Comparison of ENCODE assay signal across 1 cellular context in genomic region chr18:3247243-3248061, GRCh38.
TF ChIP-seq lines count a peak whose summit lies in the region.

MYL12A (plus strand) TSS chr18:3247801; CDS start chr18:3253248, 5,447 bp downstream.

TF ChIP-seq in GM12878, 131 proteins besides CTCF, POLR2A, EP300 and RAD21 (continued from another document and continues in another):
- TF ChIP-seq, protein P1, sequence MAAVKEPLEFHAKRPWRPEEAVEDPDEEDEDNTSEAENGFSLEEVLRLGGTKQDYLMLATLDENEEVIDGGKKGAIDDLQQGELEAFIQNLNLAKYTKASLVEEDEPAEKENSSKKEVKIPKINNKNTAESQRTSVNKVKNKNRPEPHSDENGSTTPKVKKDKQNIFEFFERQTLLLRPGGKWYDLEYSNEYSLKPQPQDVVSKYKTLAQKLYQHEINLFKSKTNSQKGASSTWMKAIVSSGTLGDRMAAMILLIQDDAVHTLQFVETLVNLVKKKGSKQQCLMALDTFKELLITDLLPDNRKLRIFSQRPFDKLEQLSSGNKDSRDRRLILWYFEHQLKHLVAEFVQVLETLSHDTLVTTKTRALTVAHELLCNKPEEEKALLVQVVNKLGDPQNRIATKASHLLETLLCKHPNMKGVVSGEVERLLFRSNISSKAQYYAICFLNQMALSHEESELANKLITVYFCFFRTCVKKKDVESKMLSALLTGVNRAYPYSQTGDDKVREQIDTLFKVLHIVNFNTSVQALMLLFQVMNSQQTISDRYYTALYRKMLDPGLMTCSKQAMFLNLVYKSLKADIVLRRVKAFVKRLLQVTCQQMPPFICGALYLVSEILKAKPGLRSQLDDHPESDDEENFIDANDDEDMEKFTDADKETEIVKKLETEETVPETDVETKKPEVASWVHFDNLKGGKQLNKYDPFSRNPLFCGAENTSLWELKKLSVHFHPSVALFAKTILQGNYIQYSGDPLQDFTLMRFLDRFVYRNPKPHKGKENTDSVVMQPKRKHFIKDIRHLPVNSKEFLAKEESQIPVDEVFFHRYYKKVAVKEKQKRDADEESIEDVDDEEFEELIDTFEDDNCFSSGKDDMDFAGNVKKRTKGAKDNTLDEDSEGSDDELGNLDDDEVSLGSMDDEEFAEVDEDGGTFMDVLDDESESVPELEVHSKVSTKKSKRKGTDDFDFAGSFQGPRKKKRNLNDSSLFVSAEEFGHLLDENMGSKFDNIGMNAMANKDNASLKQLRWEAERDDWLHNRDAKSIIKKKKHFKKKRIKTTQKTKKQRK (IDR thresholded peaks at IDR 0.05; ENCODE audit: low read depth, low read length) = no peak
- TF ChIP-seq CBX3 (IDR thresholded peaks at IDR 0.05; ENCODE audit: borderline replicate concordance, low read depth) (no peak), TARDBP (IDR thresholded peaks at IDR 0.05; ENCODE audit: borderline replicate concordance) (peak; percentile 42; the same call in 1 of the 2 replicates), IRF3 (IDR thresholded peaks at IDR 0.05) (no peak; the same call in 1 of the 2 replicates), KAT2A (conservative IDR thresholded peaks at IDR 0.05; ENCODE audit: control insufficient read depth, low read depth, low read length) (no peak), BCL11A (IDR thresholded peaks at IDR 0.05; ENCODE audit: low read depth, low read length) (peak; percentile 37), RFX5 (IDR thresholded peaks at IDR 0.05; ENCODE audit: low read depth, low read length) (no peak), ZNF24 (IDR thresholded peaks at IDR 0.05) (no peak), SIN3A (IDR thresholded peaks at IDR 0.05; ENCODE audit: low read depth, low read length) (0 out of 2 replicates have a peak, but pooled peaks have one; percentile 26), DPF2 (IDR thresholded peaks at IDR 0.05) (peak; percentile 63; the same call in 1 of the 2 replicates), RB1 (IDR thresholded peaks at IDR 0.05; ENCODE audit: borderline replicate concordance) (peak; percentile 49), CREB1 (IDR thresholded peaks at IDR 0.05; ENCODE audit: low read depth) (peak; percentile 83), ZNF274 (IDR thresholded peaks at IDR 0.05; ENCODE audit: insufficient read depth, insufficient read length) (no peak), RAD51 (IDR thresholded peaks at IDR 0.05) (peak; percentile 95), USF1 (IDR thresholded peaks at IDR 0.05; ENCODE audit: borderline replicate concordance, extremely low read length, insufficient read depth, low read depth, low read length) (peak; percentile 96), STAT3 (IDR thresholded peaks at IDR 0.05; ENCODE audit: low read depth, low read length) (no peak), SP1 (IDR thresholded peaks at IDR 0.05; ENCODE audit: low read depth, low read length) (peak; percentile 86), ZNF592 (IDR thresholded peaks at IDR 0.05) (no peak), HSF1 (IDR thresholded peaks at IDR 0.05; ENCODE audit: low read depth, low read length) (0 out of 2 replicates have a peak, but pooled peaks have one; percentile 8), CREM (IDR thresholded peaks at IDR 0.05; ENCODE audit: low read depth) (peak; percentile 69; the same call in 1 of the 2 replicates), CBFB (IDR thresholded peaks at IDR 0.05; ENCODE audit: low read depth) (peak; percentile 99), GATAD2B (conservative IDR thresholded peaks at IDR 0.05; ENCODE audit: low read depth) (peak; percentile 70), CEBPB (IDR thresholded peaks at IDR 0.05; ENCODE audit: borderline replicate concordance in 1 of 2, low read depth in 2 of 2, low read length in 2 of 2) (no peak), NRF1 (conservative IDR thresholded peaks at IDR 0.05; ENCODE audit: low read depth, low read length) (peak; percentile 66), POLR2AphosphoS2 (IDR thresholded peaks at IDR 0.05; ENCODE audit: low read depth, low read length) (peak; percentile 93), ETV6 (conservative IDR thresholded peaks at IDR 0.05 in 1 of 2, IDR thresholded peaks at IDR 0.05 in 1 of 2; ENCODE audit: borderline replicate concordance in 1 of 2, low read depth in 1 of 2) (peak; percentile 49 to 98; a peak in 3 of 4 replicates), SREBF1 (IDR thresholded peaks at IDR 0.05; ENCODE audit: low read length) (peak; percentile 97), CHD2 (IDR thresholded peaks at IDR 0.05; ENCODE audit: borderline replicate concordance, low read depth, low read length) (no peak; the same call in 1 of the 2 replicates), JUND (IDR thresholded peaks at IDR 0.05; ENCODE audit: low read depth, low read length) (peak; percentile 99), HDGF (IDR thresholded peaks at IDR 0.05) (no peak; the same call in 1 of the 2 replicates), PRDM15 (CRISPR knock-in tag; IDR thresholded peaks at IDR 0.05) (no peak), BMI1 (IDR thresholded peaks at IDR 0.05; ENCODE audit: borderline replicate concordance) (no peak), NR2F1 (conservative IDR thresholded peaks at IDR 0.05) (peak; percentile 97), TCF3 (IDR thresholded peaks at IDR 0.05; ENCODE audit: borderline replicate concordance, insufficient read depth, low read depth, low read length) (peak; percentile 66; the same call in 1 of the 2 replicates)
- TF ChIP-seq, protein P2, sequence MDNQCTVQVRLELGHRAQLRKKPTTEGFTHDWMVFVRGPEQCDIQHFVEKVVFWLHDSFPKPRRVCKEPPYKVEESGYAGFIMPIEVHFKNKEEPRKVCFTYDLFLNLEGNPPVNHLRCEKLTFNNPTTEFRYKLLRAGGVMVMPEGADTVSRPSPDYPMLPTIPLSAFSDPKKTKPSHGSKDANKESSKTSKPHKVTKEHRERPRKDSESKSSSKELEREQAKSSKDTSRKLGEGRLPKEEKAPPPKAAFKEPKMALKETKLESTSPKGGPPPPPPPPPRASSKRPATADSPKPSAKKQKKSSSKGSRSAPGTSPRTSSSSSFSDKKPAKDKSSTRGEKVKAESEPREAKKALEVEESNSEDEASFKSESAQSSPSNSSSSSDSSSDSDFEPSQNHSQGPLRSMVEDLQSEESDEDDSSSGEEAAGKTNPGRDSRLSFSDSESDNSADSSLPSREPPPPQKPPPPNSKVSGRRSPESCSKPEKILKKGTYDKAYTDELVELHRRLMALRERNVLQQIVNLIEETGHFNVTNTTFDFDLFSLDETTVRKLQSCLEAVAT (IDR thresholded peaks at IDR 0.05) = peak; percentile 98
- TF ChIP-seq, protein P3, sequence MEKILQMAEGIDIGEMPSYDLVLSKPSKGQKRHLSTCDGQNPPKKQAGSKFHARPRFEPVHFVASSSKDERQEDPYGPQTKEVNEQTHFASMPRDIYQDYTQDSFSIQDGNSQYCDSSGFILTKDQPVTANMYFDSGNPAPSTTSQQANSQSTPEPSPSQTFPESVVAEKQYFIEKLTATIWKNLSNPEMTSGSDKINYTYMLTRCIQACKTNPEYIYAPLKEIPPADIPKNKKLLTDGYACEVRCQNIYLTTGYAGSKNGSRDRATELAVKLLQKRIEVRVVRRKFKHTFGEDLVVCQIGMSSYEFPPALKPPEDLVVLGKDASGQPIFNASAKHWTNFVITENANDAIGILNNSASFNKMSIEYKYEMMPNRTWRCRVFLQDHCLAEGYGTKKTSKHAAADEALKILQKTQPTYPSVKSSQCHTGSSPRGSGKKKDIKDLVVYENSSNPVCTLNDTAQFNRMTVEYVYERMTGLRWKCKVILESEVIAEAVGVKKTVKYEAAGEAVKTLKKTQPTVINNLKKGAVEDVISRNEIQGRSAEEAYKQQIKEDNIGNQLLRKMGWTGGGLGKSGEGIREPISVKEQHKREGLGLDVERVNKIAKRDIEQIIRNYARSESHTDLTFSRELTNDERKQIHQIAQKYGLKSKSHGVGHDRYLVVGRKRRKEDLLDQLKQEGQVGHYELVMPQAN (conservative IDR thresholded peaks at IDR 0.05) = peak; percentile 77; the same call in 1 of the 2 replicates
- TF ChIP-seq, protein P4, sequence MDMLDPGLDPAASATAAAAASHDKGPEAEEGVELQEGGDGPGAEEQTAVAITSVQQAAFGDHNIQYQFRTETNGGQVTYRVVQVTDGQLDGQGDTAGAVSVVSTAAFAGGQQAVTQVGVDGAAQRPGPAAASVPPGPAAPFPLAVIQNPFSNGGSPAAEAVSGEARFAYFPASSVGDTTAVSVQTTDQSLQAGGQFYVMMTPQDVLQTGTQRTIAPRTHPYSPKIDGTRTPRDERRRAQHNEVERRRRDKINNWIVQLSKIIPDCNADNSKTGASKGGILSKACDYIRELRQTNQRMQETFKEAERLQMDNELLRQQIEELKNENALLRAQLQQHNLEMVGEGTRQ (IDR thresholded peaks at IDR 0.05; ENCODE audit: borderline replicate concordance, low read depth, low read length) = peak; percentile 92
- TF ChIP-seq, protein P5, sequence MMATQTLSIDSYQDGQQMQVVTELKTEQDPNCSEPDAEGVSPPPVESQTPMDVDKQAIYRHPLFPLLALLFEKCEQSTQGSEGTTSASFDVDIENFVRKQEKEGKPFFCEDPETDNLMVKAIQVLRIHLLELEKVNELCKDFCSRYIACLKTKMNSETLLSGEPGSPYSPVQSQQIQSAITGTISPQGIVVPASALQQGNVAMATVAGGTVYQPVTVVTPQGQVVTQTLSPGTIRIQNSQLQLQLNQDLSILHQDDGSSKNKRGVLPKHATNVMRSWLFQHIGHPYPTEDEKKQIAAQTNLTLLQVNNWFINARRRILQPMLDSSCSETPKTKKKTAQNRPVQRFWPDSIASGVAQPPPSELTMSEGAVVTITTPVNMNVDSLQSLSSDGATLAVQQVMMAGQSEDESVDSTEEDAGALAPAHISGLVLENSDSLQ (IDR thresholded peaks at IDR 0.05) = no peak
